ENCODE assay signal across 33 cellular contexts in genomic region chr4:52726821-52727580, GRCh38. TPM values are rescaled to one million over a fixed set of nuclear protein-coding genes. Genes with fewer than 3 reads are reported as not detected.
"Had no signal": no experiment of that assay in that cellular context is flagged by ENCODE, and none has a peak within 500 bp of the region (broad histone marks: within the 10 kb centered on the region; RNA-seq: fewer than 3 reads in every experiment).

No MANE protein-coding gene starts in this region.

- H3K36me3 Mint-ChIP-seq: activated naive CD4-positive, alpha-beta T cell treated with anti-CD3 and anti-CD28 coated beads, Interleukin-2, amount 50 U/mL, for 24 hours; activated naive CD8-positive, alpha-beta T cell treated with anti-CD3 and anti-CD28 coated beads for 36 hours; brain had no signal

- DNase-seq: activated CD4-positive, alpha-beta T cell treated with anti-CD3 and anti-CD28 coated beads for 1 hour; activated CD4-positive, alpha-beta T cell treated with anti-CD3 and anti-CD28 coated beads for 4 hours; activated CD4-positive, alpha-beta T cell treated with anti-CD3 and anti-CD28 coated beads, Interleukin-2, amount 10 ng/mL, durations not matched to agents 7 days and 5 days; activated CD4-positive, alpha-beta T cell treated with anti-CD3 and anti-CD28 coated beads, Interleukin-2, amount 50 U/mL, for 4 hours; activated CD8-positive, alpha-beta memory T cell treated with anti-CD3 and anti-CD28 coated beads for 24 hours; activated CD8-positive, alpha-beta T cell treated with anti-CD3 and anti-CD28 coated beads for 36 hours; activated effector memory CD4-positive, alpha-beta T cell treated with anti-CD3 and anti-CD28 coated beads, Interleukin-2, amount 50 U/mL, for 16 hours; activated naive CD4-positive, alpha-beta T cell treated with anti-CD3 and anti-CD28 coated beads for 36 hours; activated naive CD8-positive, alpha-beta T cell treated with anti-CD3 and anti-CD28 coated beads for 36 hours; activated naive CD8-positive, alpha-beta T cell treated with anti-CD3 and anti-CD28 coated beads, Interleukin-2, amount 50 U/mL, for 24 hours; activated T-cell treated with anti-CD3 and anti-CD28 coated beads, Interleukin-2, amount 50 U/mL, for 1 hour; activated T-cell treated with anti-CD3 and anti-CD28 coated beads, Interleukin-2, amount 50 U/mL, for 48 hours; central memory CD4-positive, alpha-beta T cell; cerebellar nuclear complex; colonic mucosa; dorsolateral prefrontal cortex; effector memory CD4-positive, alpha-beta T cell; endodermal cell; foreskin keratinocyte; gastrocnemius medialis; glutamatergic neuron; heart left ventricle; T-helper 1 cell; T-helper 17 cell had no signal

- H3K27ac ChIP-seq: ascending aorta, breast epithelium, cardiac muscle cell, colonic mucosa, dorsolateral prefrontal cortex, esophagus muscularis mucosa, foreskin keratinocyte, gastrocnemius medialis, heart left ventricle had no signal

- ATAC-seq: activated CD8-positive, alpha-beta T cell treated with anti-CD3 and anti-CD28 coated beads for 36 hours; activated naive CD8-positive, alpha-beta T cell treated with anti-CD3 and anti-CD28 coated beads, Interleukin-2, amount 50 U/mL, for 24 hours; foreskin keratinocyte; gastrocnemius medialis; heart left ventricle; T-helper 17 cell had no signal

- H3K36me3 ChIP-seq: ascending aorta, breast epithelium, cardiac muscle cell, colonic mucosa, esophagus muscularis mucosa, gastrocnemius medialis, heart left ventricle had no signal

- H3K27me3 ChIP-seq: ascending aorta, breast epithelium, cardiac muscle cell, colonic mucosa, dorsolateral prefrontal cortex, esophagus muscularis mucosa, foreskin keratinocyte, gastrocnemius medialis, heart left ventricle had no signal

- H3K9me3 Mint-ChIP-seq: activated CD4-positive, alpha-beta T cell treated with anti-CD3 and anti-CD28 coated beads, Interleukin-2, amount 10 ng/mL, durations not matched to agents 7 days and 5 days; activated CD8-positive, alpha-beta T cell treated with anti-CD3 and anti-CD28 coated beads for 36 hours; activated naive CD4-positive, alpha-beta T cell treated with anti-CD3 and anti-CD28 coated beads for 36 hours; activated naive CD4-positive, alpha-beta T cell treated with anti-CD3 and anti-CD28 coated beads, Interleukin-2, amount 50 U/mL, for 24 hours; activated naive CD8-positive, alpha-beta T cell treated with anti-CD3 and anti-CD28 coated beads for 36 hours; activated naive CD8-positive, alpha-beta T cell treated with anti-CD3 and anti-CD28 coated beads, Interleukin-2, amount 50 U/mL, for 24 hours; activated T-helper 1 cell treated with anti-CD3 and anti-CD28 coated beads, Interleukin-12 subunit alpha, Interleukin-12 subunit beta, Interleukin-2, Interleukin-4 antibody, amounts not matched to agents 30 ng/mL and 10 ng/mL and 1 ng/mL, durations not matched to agents 14 hours and 24 hours and 36 hours; activated T-helper 2 cell treated with anti-CD3 and anti-CD28 coated beads, Interferon-gamma antibody, Interleukin-2, Interleukin-4, amounts not matched to agents 10 μg/mL and 5 μg/mL and 100 μg/mL, durations not matched to agents 14 hours and 24 hours and 36 hours; brain; endodermal cell had no signal

- H3K4me3 Mint-ChIP-seq: activated CD4-positive, alpha-beta T cell treated with anti-CD3 and anti-CD28 coated beads, Interleukin-2, amount 10 ng/mL, durations not matched to agents 7 days and 5 days; activated CD8-positive, alpha-beta T cell treated with anti-CD3 and anti-CD28 coated beads for 36 hours; activated naive CD4-positive, alpha-beta T cell treated with anti-CD3 and anti-CD28 coated beads for 36 hours; activated naive CD4-positive, alpha-beta T cell treated with anti-CD3 and anti-CD28 coated beads, Interleukin-2, amount 50 U/mL, for 24 hours; activated naive CD8-positive, alpha-beta T cell treated with anti-CD3 and anti-CD28 coated beads for 36 hours; activated naive CD8-positive, alpha-beta T cell treated with anti-CD3 and anti-CD28 coated beads, Interleukin-2, amount 50 U/mL, for 24 hours; activated T-helper 1 cell treated with anti-CD3 and anti-CD28 coated beads, Interleukin-12 subunit alpha, Interleukin-12 subunit beta, Interleukin-2, Interleukin-4 antibody, amounts not matched to agents 30 ng/mL and 10 ng/mL and 1 ng/mL, durations not matched to agents 14 hours and 24 hours and 36 hours; brain; dendritic cell treated with granulocyte-macrophage colony-stimulating factor and Interleukin-4, amounts not matched to agents 40 ng/mL and 50 ng/mL, for 4 days; endodermal cell; T-helper 17 cell had no signal

- H3K9me3 ChIP-seq: ascending aorta, breast epithelium, colonic mucosa, esophagus muscularis mucosa, gastrocnemius medialis, heart left ventricle had no signal

- H3K27ac Mint-ChIP-seq: activated CD4-positive, alpha-beta T cell treated with anti-CD3 and anti-CD28 coated beads, Interleukin-2, amount 10 ng/mL, durations not matched to agents 7 days and 5 days; activated CD8-positive, alpha-beta T cell treated with anti-CD3 and anti-CD28 coated beads for 36 hours; activated naive CD4-positive, alpha-beta T cell treated with anti-CD3 and anti-CD28 coated beads for 36 hours; activated naive CD4-positive, alpha-beta T cell treated with anti-CD3 and anti-CD28 coated beads, Interleukin-2, amount 50 U/mL, for 24 hours; activated naive CD8-positive, alpha-beta T cell treated with anti-CD3 and anti-CD28 coated beads for 36 hours; activated naive CD8-positive, alpha-beta T cell treated with anti-CD3 and anti-CD28 coated beads, Interleukin-2, amount 50 U/mL, for 24 hours; activated T-helper 1 cell treated with anti-CD3 and anti-CD28 coated beads, Interleukin-12 subunit alpha, Interleukin-12 subunit beta, Interleukin-2, Interleukin-4 antibody, amounts not matched to agents 30 ng/mL and 10 ng/mL and 1 ng/mL, durations not matched to agents 14 hours and 24 hours and 36 hours; activated T-helper 2 cell treated with anti-CD3 and anti-CD28 coated beads, Interferon-gamma antibody, Interleukin-2, Interleukin-4, amounts not matched to agents 10 μg/mL and 5 μg/mL and 100 μg/mL, durations not matched to agents 14 hours and 24 hours and 36 hours; brain; dendritic cell treated with granulocyte-macrophage colony-stimulating factor and Interleukin-4, amounts not matched to agents 40 ng/mL and 50 ng/mL, for 4 days; endodermal cell; T-helper 17 cell had no signal

- H3K27me3 Mint-ChIP-seq: activated CD4-positive, alpha-beta T cell treated with anti-CD3 and anti-CD28 coated beads, Interleukin-2, amount 10 ng/mL, durations not matched to agents 7 days and 5 days; activated naive CD8-positive, alpha-beta T cell treated with anti-CD3 and anti-CD28 coated beads for 36 hours; brain had no signal

- H3K4me1 ChIP-seq: ascending aorta, breast epithelium, colonic mucosa, foreskin keratinocyte had no signal

- H3K4me3 ChIP-seq: ascending aorta, breast epithelium, cardiac muscle cell, colonic mucosa, dorsolateral prefrontal cortex, esophagus muscularis mucosa, gastrocnemius medialis, heart left ventricle had no signal

RNA-seq across cellular contexts. Expression of gene ERVMER34-1, which starts 24.2 kb away (rescaled TPM):
- total RNA-seq: activated CD4-positive, alpha-beta T cell treated with anti-CD3 and anti-CD28 coated beads, Interleukin-2, amount 10 ng/mL, durations not matched to agents 7 days and 5 days; activated T-helper 2 cell treated with anti-CD3 and anti-CD28 coated beads, Interferon-gamma antibody, Interleukin-2, Interleukin-4, amounts not matched to agents 10 μg/mL and 5 μg/mL and 100 μg/mL, durations not matched to agents 14 hours and 24 hours and 36 hours; ascending aorta; gastrocnemius medialis; T-helper 17 cell had no signal
